In genomic region chr15:68112711-68113110, GRCh38 we compare ENCODE assay signal across 25 cellular contexts. TPM values are rescaled to one million over a fixed set of nuclear protein-coding genes. Genes with fewer than 3 reads are reported as not detected.
DNase-seq lines count a peak whose midpoint lies in the region; ATAC-seq, FAIRE-seq and TF ChIP-seq lines count a peak whose summit lies in the region.
"Had no signal": no experiment of that assay in that cellular context is flagged by ENCODE, and none has a peak within 500 bp of the region (broad histone marks: within the 10 kb centered on the region; RNA-seq: fewer than 3 reads in every experiment).

No MANE protein-coding gene starts in this region.

- H3K4me3 ChIP-seq in Karpas-422 (ENCODE audit: low read length) (no peak overlapping the region), GM12878 (no peak overlapping the region), neutrophil (ENCODE audit: low read depth in 1 of 2, low read length in 1 of 2) (no peak overlapping the region)
- H3K4me3 ChIP-seq: ovary, right atrium auricular region, tibial artery had no signal

- no peaks in the 10 kb centered on the region for H3K27me3 Mint-ChIP-seq in CD4-positive, alpha-beta T cell
- H3K27me3 Mint-ChIP-seq: stimulated activated naive CD8-positive, alpha-beta T cell treated with anti-CD3 and anti-CD28 coated beads, Interleukin-15, Interleukin-2, amounts not matched to agents 100 ng/mL and 50 ng/mL, for 24 hours had no signal

- H3K9me2 ChIP-seq in Karpas-422 (replicated peaks; ENCODE audit: insufficient read depth, low read length): no peaks in the 10 kb centered on the region

- no peak for TF ChIP-seq POLR2A in GM12878 (IDR thresholded peaks at IDR 0.05; ENCODE audit: low read depth, low read length)

- peak overlapping the region; percentile 49 for H3K4me3 Mint-ChIP-seq in CD4-positive, alpha-beta T cell

- FAIRE-seq in GM12878 (lab: Jason Lieb, UNC): no peak
- FAIRE-seq: colon had no signal

- H3K4me1 ChIP-seq in Karpas-422 (ENCODE audit: low read length) (peaks cover 41% of the 10 kb centered on the region), GM12878 (ENCODE audit: control insufficient read depth, insufficient read depth, low read length) (peaks cover 17% of the 10 kb centered on the region), neutrophil (ENCODE audit: control insufficient read depth in 1 of 2, insufficient read depth in 1 of 2, low read depth in 1 of 2, low read length in 1 of 2) (peaks cover 19 to 42% of the 10 kb centered on the region in 2 experiments)

- in situ Hi-C loops in GM12878 (cut with MboI): no loop called here

- RAD21 ChIA-PET in GM12878 (lab: Charles Lee; ENCODE audit: unreplicated experiment): interaction anchor here (0.7 to 3.2 kb wide), 5 partner anchors 30 to 249 kb away, joined by 3 to 12 read pairs (median 6); partner anchors contain the start of gene PIAS1

- H3K9me3 Mint-ChIP-seq in CD4-positive, alpha-beta T cell: no peaks in the 10 kb centered on the region
- H3K9me3 Mint-ChIP-seq: stimulated activated naive CD8-positive, alpha-beta T cell treated with anti-CD3 and anti-CD28 coated beads, Interleukin-15, Interleukin-2, amounts not matched to agents 100 ng/mL and 50 ng/mL, for 24 hours had no signal

- CTCF ChIA-PET in CD4-positive, alpha-beta T cell (lab: Charles Lee): interaction anchor here (1.0 to 1.2 kb wide), 2 partner anchors 21 to 73 kb away, joined by 3 read pairs; no protein-coding TSS in a partner anchor
- CTCF ChIA-PET in GM12878 (lab: Yijun Ruan, JAX): interaction anchor here (0.8 to 1.6 kb wide), 3 partner anchors 9 to 250 kb away, joined by 3 to 4 read pairs (median 3); no protein-coding TSS in a partner anchor

- no peak overlapping the region for H2AFZ ChIP-seq in Karpas-422 (ENCODE audit: low read length)
- H2AFZ ChIP-seq in GM12878 (ENCODE audit: control insufficient read depth, low read depth, low read length): no peak overlapping the region

- no peaks in the 10 kb centered on the region for H3K27me3 ChIP-seq in CD4-positive, alpha-beta T cell (ENCODE audit: control insufficient read depth, insufficient read depth, low read length)
- no peaks in the 10 kb centered on the region for H3K27me3 ChIP-seq in Karpas-422 (ENCODE audit: low read length)
- no peaks in the 10 kb centered on the region for H3K27me3 ChIP-seq in GM12878 (replicated peaks in 1 of 2; ENCODE audit: control insufficient read depth in 2 of 2, insufficient read depth in 2 of 2, low read length in 1 of 2)
- no peaks in the 10 kb centered on the region for H3K27me3 ChIP-seq in neutrophil
- H3K27me3 ChIP-seq: BE2C, brain microvascular endothelial cell, ovary, right atrium auricular region, tibial artery had no signal

- no peak for ATAC-seq in CD4-positive, alpha-beta T cell (ENCODE audit: poor library complexity)
- ATAC-seq in GM12878: peak; percentile 40
- ATAC-seq in GM21447 (IDR thresholded peaks at IDR 0.05; ENCODE audit: unreplicated experiment): no peak
- no peak for ATAC-seq in HG02870 (IDR thresholded peaks at IDR 0.05; ENCODE audit: unreplicated experiment)
- ATAC-seq: esophagus mucosa, HCT116, Right ventricle myocardium inferior had no signal

- peak overlapping the region; percentile 6 for H3K27ac Mint-ChIP-seq in CD4-positive, alpha-beta T cell

- SMC1A ChIA-PET in GM12878 (lab: Charles Lee; ENCODE audit: uncharacterized antibody, unreplicated experiment): interaction anchor here (0.9 to 3.5 kb wide), 17 partner anchors 9 to 249 kb away, joined by 3 to 14 read pairs (median 4); partner anchors contain the start of gene PIAS1

- no peak for TF ChIP-seq RAD21 in GM12878 (IDR thresholded peaks at IDR 0.05; ENCODE audit: insufficient read depth, low read depth, low read length)

- H3K4me1 Mint-ChIP-seq in CD4-positive, alpha-beta T cell (ENCODE audit: low read depth): peaks cover 88% of the 10 kb centered on the region

- no peak for TF ChIP-seq CTCF in CD4-positive, alpha-beta T cell (IDR thresholded peaks at IDR 0.05)
- TF ChIP-seq CTCF in GM12878 (IDR thresholded peaks at IDR 0.05 in 2 of 3, conservative IDR thresholded peaks at IDR 0.05 in 1 of 3; ENCODE audit: control insufficient read depth in 2 of 3, extremely low read depth in 1 of 3, insufficient read depth in 1 of 3, low read depth in 3 of 3, low read length in 3 of 3): no peak
- TF ChIP-seq CTCF in neutrophil (IDR thresholded peaks at IDR 0.05): no peak

- H3K79me2 ChIP-seq in Karpas-422 (ENCODE audit: low read length) (peaks cover 100% of the 10 kb centered on the region), GM12878 (ENCODE audit: control insufficient read depth, insufficient read depth, low read length) (peaks cover 96% of the 10 kb centered on the region)

- no peak overlapping the region for H3K27ac ChIP-seq in CD4-positive, alpha-beta T cell (ENCODE audit: low read depth, low read length)
- H3K27ac ChIP-seq in Karpas-422 (ENCODE audit: low read length) (peak overlapping the region; percentile 35; the same call in 1 of the 2 replicates), GM12878 (ENCODE audit: control insufficient read depth, insufficient read depth) (no peak overlapping the region; the same call in 1 of the 2 replicates), neutrophil (peak overlapping the region; percentile 59)
- H3K27ac ChIP-seq: brain microvascular endothelial cell, ovary, right atrium auricular region had no signal

- H3K9ac ChIP-seq in Karpas-422 (ENCODE audit: low read length) (no peak overlapping the region), GM12878 (ENCODE audit: control insufficient read depth, insufficient read depth, low read length) (no peak overlapping the region)

- TF ChIP-seq EP300 in GM12878 (IDR thresholded peaks at IDR 0.05; ENCODE audit: borderline replicate concordance in 1 of 2, control insufficient read depth in 1 of 2, low read depth in 2 of 2, low read length in 2 of 2): no peak

- intact Hi-C loops in CD4-positive, alpha-beta T cell (cut with DNase I, micrococcal nuclease): loop anchor here in 1 of 2 experiments (5.0 kb wide), 1 partner anchor 55 kb away; no protein-coding TSS in a partner anchor
- intact Hi-C loops in GM12878 (cut with micrococcal nuclease; ENCODE audit: unreplicated experiment): no loop called here

- WGBS in GM12878 (ENCODE audit: insufficient coverage, insufficient replicate concordance, low lambda C conversion rate, missing lambda C conversion rate): 50% methylated on average over 2 of the region's 2 CpGs

- H4K20me1 ChIP-seq in Karpas-422 (ENCODE audit: insufficient read depth, low read depth, low read length) (no peaks in the 10 kb centered on the region), GM12878 (ENCODE audit: control insufficient read depth, insufficient read depth) (no peaks in the 10 kb centered on the region; the same call in 1 of the 2 replicates)

- H3K36me3 ChIP-seq in Karpas-422 (ENCODE audit: insufficient read depth, low read length): no peaks in the 10 kb centered on the region; the same call in 1 of the 2 replicates
- peaks cover 0 to 9% of the 10 kb centered on the region in 2 experiments; a peak in 1 of 4 replicates for H3K36me3 ChIP-seq in GM12878 (ENCODE audit: control insufficient read depth in 2 of 2, insufficient read depth in 2 of 2, low read length in 1 of 2)
- no peaks in the 10 kb centered on the region for H3K36me3 ChIP-seq in neutrophil
- H3K36me3 ChIP-seq: BE2C, brain microvascular endothelial cell, ovary, right atrium auricular region, tibial artery had no signal

- DNase-seq in CD4-positive, alpha-beta T cell: no peak
- DNase-seq in Karpas-422: no peak
- no peak for DNase-seq in GM12878 (ENCODE audit: low read depth, low spot score)
- no peak for DNase-seq in AG20443 (ENCODE audit: low spot score)
- DNase-seq: activated CD4-positive, alpha-beta T cell treated with anti-CD3 and anti-CD28 coated beads for 4 hours; BE2C; brain microvascular endothelial cell; effector memory CD4-positive, alpha-beta T cell; KBM-7; NCI-H1048; NCI-H1930; NCI-H226; ovary; stimulated activated CD4-positive, alpha-beta T cell treated with anti-CD3 and anti-CD28 coated beads, Interleukin-12 subunit alpha, Interleukin-12 subunit beta, amount 100 ng/mL, for 4 hours; stimulated activated CD4-positive, alpha-beta T cell treated with anti-CD3 and anti-CD28 coated beads, Interleukin-4, amount 100 ng/mL, for 4 hours; tibial artery had no signal

- no peaks in the 10 kb centered on the region for H3K9me3 ChIP-seq in CD4-positive, alpha-beta T cell (ENCODE audit: control insufficient read depth, low read length)
- H3K9me3 ChIP-seq in Karpas-422 (ENCODE audit: low read length) (no peaks in the 10 kb centered on the region), GM12878 (replicated peaks; ENCODE audit: control insufficient read depth, insufficient read depth, low read length) (no peaks in the 10 kb centered on the region; the same call in 1 of the 3 replicates), neutrophil (no peaks in the 10 kb centered on the region)
- H3K9me3 ChIP-seq: BE2C, ovary, right atrium auricular region, tibial artery had no signal

- peak overlapping the region; percentile 79 for H3K4me2 ChIP-seq in Karpas-422 (ENCODE audit: low read depth, low read length, poor library complexity, severe bottlenecking)
- peak overlapping the region; percentile 7; the same call in 1 of the 2 replicates for H3K4me2 ChIP-seq in GM12878 (ENCODE audit: control insufficient read depth, insufficient read depth)

- BruUV-seq in GM12878 (replicated peaks; lab: Mats Ljungman, UMichigan): no TSS peak

- POLR2A ChIA-PET in CD4-positive, alpha-beta T cell (lab: Charles Lee): interaction anchor here (0.6 to 4.3 kb wide), 2 partner anchors 31 to 57 kb away, joined by 5 to 32 read pairs; partner anchors contain the start of gene PIAS1
- POLR2A ChIA-PET in GM12878 (lab: Charles Lee): interaction anchor here (0.7 to 1.8 kb wide), 3 partner anchors 10 to 33 kb away, joined by 3 to 5 read pairs (median 4); no protein-coding TSS in a partner anchor

- H3K36me3 Mint-ChIP-seq in CD4-positive, alpha-beta T cell (ENCODE audit: low read depth): peaks cover 24% of the 10 kb centered on the region

RNA-seq across cellular contexts. Expression of gene PIAS1, which starts 58.6 kb away (rescaled TPM):
- 10 to 100 TPM; 73.1 to 74.8 TPM for total RNA-seq in CD4-positive, alpha-beta T cell
- total RNA-seq in Karpas-422 (2014; rRNA removed; shearing (Covaris generic); ENCODE audit: low replicate concordance): 33.2 and 106 TPM in 2 replicates
- total RNA-seq in GM12878 (2013; cell fraction: nucleolus; rRNA removed): 530 and 583 TPM in 2 replicates
- total RNA-seq in GM12878 (2014; rRNA removed) (39.0 and 39.1 TPM in 2 replicates), GM12878 (2014; rRNA removed; fragmentation: Illumina TruSeq; extraction: Trizol) (32.3 and 37.9 TPM in 2 replicates), GM12878 (2021) (34.8 and 35.0 TPM in 2 replicates)
- polyA plus RNA-seq in GM12878 (2011; ENCODE audit: low read depth): 50.6 TPM
- polyA plus RNA-seq in GM12878 (2011; rRNA removed) (94.6 and 96.3 TPM in 2 replicates), GM12878 (2014; fragmentation: Illumina TruSeq; extraction: Trizol) (62.4 and 74.5 TPM in 2 replicates), GM12878 (2014; fragmentation: Nextera tagmentation; extraction: Ambion mirVana) (10 to 100 TPM; 20.2 to 22.2 TPM), GM12878 (2014; rRNA removed) (24.8 and 27.1 TPM in 2 replicates), GM12878 (2016; fragmentation: Nextera tagmentation; extraction: Ambion mirVana) (10 to 100 TPM; 60.6 to 61.4 TPM)
- polyA plus RNA-seq in GM12878 (2011; cell fraction: cytosol; rRNA removed): 76.3 and 82.8 TPM in 2 replicates
- 118 and 121 TPM in 2 replicates for polyA plus RNA-seq in GM12878 (2011; cell fraction: nucleus; rRNA removed)
- polyA plus RNA-seq in GM12878 (2012): 29.4 and 31.0 TPM in 2 replicates
- polyA minus RNA-seq in GM12878 (2011; rRNA and poly(A)+ RNA removed): 141 and 178 TPM in 2 replicates
- polyA minus RNA-seq in GM12878 (2011; cell fraction: cytosol; rRNA and poly(A)+ RNA removed): 34.2 and 39.8 TPM in 2 replicates
- polyA minus RNA-seq in GM12878 (2011; cell fraction: nucleus; rRNA and poly(A)+ RNA removed): 146 and 188 TPM in 2 replicates

Comparison
In these comparisons a context has a peak if more than half of its experiments do, and no peak if none do; other contexts are left out.
1. H3K27ac ChIP-seq: peak in Karpas-422 (single experiment) and neutrophil (single experiment); none in CD4-positive, alpha-beta T cell (single experiment) and GM12878 (single experiment).